ENCODE assay signal across 9 cellular contexts in the genomic region with DNA sequence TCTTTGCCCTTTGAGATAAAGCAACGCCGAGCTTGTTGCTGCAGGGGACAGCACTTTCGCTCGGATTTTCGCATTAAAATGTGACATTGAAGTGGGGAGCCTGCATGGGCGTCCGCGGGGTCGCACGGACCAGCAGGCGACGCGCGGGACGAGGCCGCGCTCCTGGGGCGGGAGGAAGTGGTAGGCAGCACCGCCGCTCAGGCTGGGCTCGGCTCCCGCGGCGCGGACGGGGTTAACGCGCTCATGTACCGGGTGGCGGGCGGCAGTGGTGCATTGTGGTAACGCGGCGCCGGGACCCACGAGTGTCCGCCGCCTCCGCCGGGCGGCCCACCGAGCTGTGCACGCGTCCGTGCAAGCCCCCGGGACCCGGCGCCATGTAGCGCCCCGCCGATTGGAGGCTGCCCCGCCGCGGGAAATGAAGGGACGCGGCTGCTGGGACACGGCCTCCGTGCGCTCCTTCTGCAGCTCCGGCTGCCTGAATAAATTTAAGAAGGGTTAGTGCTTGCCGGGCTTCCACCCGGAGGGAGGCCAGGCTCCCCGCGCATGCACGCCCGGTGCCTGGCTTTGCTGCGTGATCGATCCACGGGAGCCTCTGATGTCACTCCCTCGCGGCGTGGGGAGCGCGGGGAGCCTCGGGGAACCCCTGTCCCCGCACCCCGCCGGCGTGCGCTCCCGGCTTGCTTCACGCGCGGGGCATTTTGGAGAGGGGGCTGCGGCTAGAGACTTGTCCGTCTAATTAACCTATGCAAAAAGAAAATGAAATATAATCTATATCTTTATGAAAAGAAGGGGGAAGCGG.
A peak's percentile ranks its signal among the peaks of the same experiment; 100 is the strongest.
DNase-seq lines count a peak whose midpoint lies in the region; ATAC-seq and TF ChIP-seq lines count a peak whose summit lies in the region.
"Had no signal": no experiment of that assay in that cellular context is flagged by ENCODE, and none has a peak within 500 bp of the region (broad histone marks: within the 10 kb centered on the region; RNA-seq: fewer than 3 reads in every experiment).

No MANE protein-coding gene starts in this region.

- no peak overlapping the region for H3K27ac ChIP-seq in body of pancreas

- H3K4me1 ChIP-seq in body of pancreas: peaks cover 12% of the 10 kb centered on the region

- peaks cover 7 to 10% of the 10 kb centered on the region in 2 donors for H3K4me1 Mint-ChIP-seq in stimulated activated naive B cell treated with anti-CD40 and anti-IgM and Interleukin-4, amounts not matched to agents 10 μg/mL and 1 μg/mL and 100 μg/mL, for 72 hours
- H3K4me1 Mint-ChIP-seq in activated T-helper 2 cell treated with anti-CD3 and anti-CD28 coated beads, Interferon-gamma antibody, Interleukin-2, Interleukin-4, amounts not matched to agents 10 μg/mL and 5 μg/mL and 100 μg/mL, durations not matched to agents 14 hours and 24 hours and 36 hours (ENCODE audit: low read depth): no peaks in the 10 kb centered on the region

- no peaks in the 10 kb centered on the region for H3K9me3 Mint-ChIP-seq in stimulated activated naive B cell treated with anti-CD40 and anti-IgM and Interleukin-4, amounts not matched to agents 10 μg/mL and 1 μg/mL and 100 μg/mL, for 72 hours
- no peaks in the 10 kb centered on the region for H3K9me3 Mint-ChIP-seq in activated T-helper 2 cell treated with anti-CD3 and anti-CD28 coated beads, Interferon-gamma antibody, Interleukin-2, Interleukin-4, amounts not matched to agents 10 μg/mL and 5 μg/mL and 100 μg/mL, durations not matched to agents 14 hours and 24 hours and 36 hours

- no peak overlapping the region for H3K27ac Mint-ChIP-seq in stimulated activated naive B cell treated with anti-CD40 and anti-IgM and Interleukin-4, amounts not matched to agents 10 μg/mL and 1 μg/mL and 100 μg/mL, for 72 hours
- H3K27ac Mint-ChIP-seq in activated T-helper 2 cell treated with anti-CD3 and anti-CD28 coated beads, Interferon-gamma antibody, Interleukin-2, Interleukin-4, amounts not matched to agents 10 μg/mL and 5 μg/mL and 100 μg/mL, durations not matched to agents 14 hours and 24 hours and 36 hours: no peak overlapping the region

- H3K4me3 ChIP-seq in body of pancreas (no peak overlapping the region), iPS-18c (ENCODE audit: insufficient read depth, low read depth, low read length) (peak overlapping the region; percentile 59)

- 4 to 12% methylated on average over 22 to 71 of the region's 87 CpGs for WGBS in body of pancreas, 2 donors

- no peaks in the 10 kb centered on the region for H3K36me3 ChIP-seq in body of pancreas (replicated peaks in 1 of 2; ENCODE audit: insufficient read depth in 1 of 2, low read depth in 2 of 2)

- H3K4me3 Mint-ChIP-seq in stimulated activated naive B cell treated with anti-CD40 and anti-IgM and Interleukin-4, amounts not matched to agents 10 μg/mL and 1 μg/mL and 100 μg/mL, for 72 hours: peak overlapping the region; percentile 19 to 55
- H3K4me3 Mint-ChIP-seq in activated T-helper 2 cell treated with anti-CD3 and anti-CD28 coated beads, Interferon-gamma antibody, Interleukin-2, Interleukin-4, amounts not matched to agents 10 μg/mL and 5 μg/mL and 100 μg/mL, durations not matched to agents 14 hours and 24 hours and 36 hours (ENCODE audit: low read depth): no peak overlapping the region

- H3K27me3 Mint-ChIP-seq in stimulated activated naive B cell treated with anti-CD40 and anti-IgM and Interleukin-4, amounts not matched to agents 10 μg/mL and 1 μg/mL and 100 μg/mL, for 72 hours: peaks cover 48 to 74% of the 10 kb centered on the region in 2 donors
- peaks cover 35% of the 10 kb centered on the region for H3K27me3 Mint-ChIP-seq in activated T-helper 2 cell treated with anti-CD3 and anti-CD28 coated beads, Interferon-gamma antibody, Interleukin-2, Interleukin-4, amounts not matched to agents 10 μg/mL and 5 μg/mL and 100 μg/mL, durations not matched to agents 14 hours and 24 hours and 36 hours (ENCODE audit: low read depth)

- intact Hi-C loops in body of pancreas (cut with DNase I): no loop called here
- intact Hi-C loops in activated T-helper 2 cell treated with anti-CD3 and anti-CD28 coated beads, Interferon-gamma antibody, Interleukin-2, Interleukin-4, amounts not matched to agents 10 μg/mL and 5 μg/mL and 100 μg/mL, durations not matched to agents 14 hours and 24 hours and 36 hours (cut with micrococcal nuclease): no loop called here

- ATAC-seq in body of pancreas (peak; percentile 58), HG03469 (IDR thresholded peaks at IDR 0.05; ENCODE audit: unreplicated experiment) (no peak)
- ATAC-seq in stimulated activated naive B cell treated with anti-CD40 and anti-IgM and Interleukin-4, amounts not matched to agents 10 μg/mL and 1 μg/mL and 100 μg/mL, for 72 hours (replicated peaks): peak in 1 of 2 donors; percentile 47

- DNase-seq in NCI-H748 (lab: John Stamatoyannopoulos, UW; ENCODE audit: unreplicated experiment): peak; percentile 20
- no peak for DNase-seq in NCI-H748 treated with DMSO at 0.1 percent for 48 hours (lab: John Stamatoyannopoulos, UW)
- peak in 1 of 4 donors; percentile 41 for DNase-seq in body of pancreas
- DNase-seq in stimulated activated naive B cell treated with anti-CD40 and anti-IgM and Interleukin-4, amounts not matched to agents 10 μg/mL and 1 μg/mL and 100 μg/mL, for 72 hours: no peak
- no peak for DNase-seq in activated T-helper 2 cell treated with anti-CD3 and anti-CD28 coated beads, Interferon-gamma antibody, Interleukin-2, Interleukin-4, amounts not matched to agents 10 μg/mL and 5 μg/mL and 100 μg/mL, durations not matched to agents 14 hours and 24 hours and 36 hours (ENCODE audit: low spot score)
- no peak for DNase-seq in superior temporal gyrus (ENCODE audit: extremely low spot score)
- DNase-seq: T-helper 9 cell had no signal

- TF ChIP-seq POLR2A in body of pancreas (IDR thresholded peaks at IDR 0.05): no peak

- H3K36me3 Mint-ChIP-seq in stimulated activated naive B cell treated with anti-CD40 and anti-IgM and Interleukin-4, amounts not matched to agents 10 μg/mL and 1 μg/mL and 100 μg/mL, for 72 hours: no peaks in the 10 kb centered on the region
- no peaks in the 10 kb centered on the region for H3K36me3 Mint-ChIP-seq in activated T-helper 2 cell treated with anti-CD3 and anti-CD28 coated beads, Interferon-gamma antibody, Interleukin-2, Interleukin-4, amounts not matched to agents 10 μg/mL and 5 μg/mL and 100 μg/mL, durations not matched to agents 14 hours and 24 hours and 36 hours (ENCODE audit: low read depth)

- peak in 3 of 7 experiments; percentile 7 to 18 (median 16) for TF ChIP-seq CTCF in body of pancreas (IDR thresholded peaks at IDR 0.05)

- H3K9me3 ChIP-seq in body of pancreas: no peaks in the 10 kb centered on the region
- peaks cover under 1% of the 10 kb centered on the region for H3K9me3 ChIP-seq in iPS-18c (ENCODE audit: control insufficient read depth, insufficient read depth, low read length)

- H3K27me3 ChIP-seq in body of pancreas: no peaks in the 10 kb centered on the region
